In genomic region chr12:40692617-40693502, GRCh38 we compare ENCODE assay signal across 8 cellular contexts. TPM values are rescaled to one million over a fixed set of nuclear protein-coding genes. Genes with fewer than 3 reads are reported as not detected.
DNase-seq lines count a peak whose midpoint lies in the region; ATAC-seq, FAIRE-seq and TF ChIP-seq lines count a peak whose summit lies in the region.

No MANE protein-coding gene starts in this region.

- no peaks in the 10 kb centered on the region for H3K36me3 ChIP-seq in HCT116 (ENCODE audit: control insufficient read depth in 1 of 2, insufficient read depth in 2 of 2, low read length in 2 of 2)
- no peaks in the 10 kb centered on the region for H3K36me3 ChIP-seq in subcutaneous abdominal adipose tissue (ENCODE audit: control insufficient read depth in 5 of 5, insufficient read depth in 5 of 5, low read length in 5 of 5)

- H3K79me2 ChIP-seq in HCT116 (ENCODE audit: insufficient read depth, low read length): no peaks in the 10 kb centered on the region

- peaks cover 0 to 9% of the 10 kb centered on the region in 2 experiments; a peak in 1 of 4 replicates for H3K4me1 ChIP-seq in HCT116 (ENCODE audit: control insufficient read depth in 1 of 2, insufficient read depth in 2 of 2, low read length in 2 of 2)
- H3K4me1 ChIP-seq in subcutaneous abdominal adipose tissue (ENCODE audit: control insufficient read depth in 5 of 5, insufficient read depth in 5 of 5, low read length in 5 of 5): peaks cover 4 to 19% (median 16%) of the 10 kb centered on the region in 5 donors

- peaks cover 3% of the 10 kb centered on the region; the same call in 1 of the 2 replicates for H3K27me3 Mint-ChIP-seq in WTC11 (ENCODE audit: low read depth)

- H3K27ac Mint-ChIP-seq in WTC11: no peak overlapping the region

- TF ChIP-seq RAD21 in HCT116 (IDR thresholded peaks at IDR 0.05; ENCODE audit: low read depth): no peak

- no peak overlapping the region for H2AFZ ChIP-seq in HCT116 (ENCODE audit: low read depth, low read length, poor library complexity, severe bottlenecking)

- H3K9me2 ChIP-seq in HCT116 (ENCODE audit: insufficient read depth): no peaks in the 10 kb centered on the region

- POLR2A ChIA-PET in HCT116 (lab: Charles Lee): no interaction called here
- POLR2A ChIA-PET in WTC11 (lab: Charles Lee): no interaction called here

- H3K4me3 ChIP-seq in HCT116 (replicated peaks in 1 of 2; ENCODE audit: low read depth in 1 of 2, low read length in 2 of 2) (peak overlapping the region; percentile 51 to 62), subcutaneous abdominal adipose tissue (ENCODE audit: low read depth in 1 of 5, low read length in 5 of 5) (peak overlapping the region; percentile 46 to 65 (median 59))

- H4K20me1 ChIP-seq in HCT116 (ENCODE audit: insufficient read depth): no peaks in the 10 kb centered on the region

- TF ChIP-seq POLR2A in HCT116 (IDR thresholded peaks at IDR 0.05; ENCODE audit: borderline replicate concordance, extremely low read depth, insufficient read depth, insufficient read length): no peak

- H3K36me3 Mint-ChIP-seq in WTC11: no peaks in the 10 kb centered on the region

- H3K9me3 Mint-ChIP-seq in WTC11: no peaks in the 10 kb centered on the region

- H3K4me3 Mint-ChIP-seq in WTC11: peak overlapping the region; percentile 87

- no peak for TF ChIP-seq CTCF in HCT116 (IDR thresholded peaks at IDR 0.05 in 2 of 3, conservative IDR thresholded peaks at IDR 0.05 in 1 of 3; ENCODE audit: borderline replicate concordance in 1 of 3, insufficient read depth in 1 of 3, low read depth in 2 of 3, low read length in 2 of 3)
- TF ChIP-seq CTCF in WTC11 (IDR thresholded peaks at IDR 0.05): no peak

- peak overlapping the region; percentile 84 for H3K4me2 ChIP-seq in HCT116 (ENCODE audit: low read length)

- peaks cover 17% of the 10 kb centered on the region for H3K4me1 Mint-ChIP-seq in WTC11

- RAD21 ChIA-PET in HCT116 (lab: Charles Lee; ENCODE audit: low non-redundant PET in 1 of 2, low total read pairs in 2 of 2, uncharacterized antibody in 2 of 2, unreplicated experiment in 2 of 2): no interaction called here

- H3K27ac ChIP-seq in HCT116 (ENCODE audit: low read depth, low read length) (no peak overlapping the region), subcutaneous abdominal adipose tissue (ENCODE audit: low read depth, low read length) (no peak overlapping the region)

- BruUV-seq in HCT116 (replicated peaks; lab: Mats Ljungman, UMichigan): no TSS peak

- CTCF ChIA-PET in HCT116 (lab: Charles Lee) (no interaction called here), WTC11 (lab: Charles Lee) (interaction anchor here (0.7 kb wide), 1 partner anchor 587 kb away, joined by 3 read pairs; no protein-coding TSS in a partner anchor)

- DNase-seq in HCT116 (ENCODE audit: low read depth, low spot score) (no peak), WTC11 (ENCODE audit: low spot score) (peak; percentile 52), iPS-NIHi11 (ENCODE audit: low spot score) (peak; percentile 34), HTR-8/SVneo (ENCODE audit: insufficient read length, low spot score) (no peak)
- DNase-seq in effector CD8-positive, alpha-beta T cell (lab: John Stamatoyannopoulos, UW): no peak

- FAIRE-seq in HTR-8/SVneo (lab: Jason Lieb, UNC): no peak

- ATAC-seq in HCT116 (peak; percentile 56), WTC11 (peak; percentile 40), GM19463 (IDR thresholded peaks at IDR 0.05; ENCODE audit: unreplicated experiment) (no peak), HG03442 (IDR thresholded peaks at IDR 0.05; ENCODE audit: unreplicated experiment) (no peak)

- intact Hi-C loops in HCT116 (cut with micrococcal nuclease): no loop called here

- H3K9ac ChIP-seq in HCT116 (ENCODE audit: low read length) (no peak overlapping the region), subcutaneous abdominal adipose tissue (ENCODE audit: low read length in 5 of 5) (peak overlapping the region in 2 of 5 donors; percentile 8 to 52)

- H3K9me3 ChIP-seq in HCT116 (ENCODE audit: control insufficient read depth in 1 of 2, insufficient read depth in 1 of 2, low read depth in 1 of 2, low read length in 2 of 2) (no peaks in the 10 kb centered on the region), subcutaneous abdominal adipose tissue (ENCODE audit: control insufficient read depth in 5 of 5, low read length in 5 of 5) (no peaks in the 10 kb centered on the region)

- H3K27me3 ChIP-seq in HCT116 (ENCODE audit: insufficient read depth, low read length) (no peaks in the 10 kb centered on the region), subcutaneous abdominal adipose tissue (ENCODE audit: control insufficient read depth in 5 of 5, insufficient read depth in 4 of 5, low read length in 5 of 5) (peaks cover 10 to 24% (median 18%) of the 10 kb centered on the region in 5 donors)

TF ChIP-seq in HCT116, 20 proteins besides CTCF, POLR2A, EP300 and RAD21 (continues in another document):
- TF ChIP-seq SIN3A (IDR thresholded peaks at IDR 0.05; ENCODE audit: low read depth) (no peak), ATF3 (IDR thresholded peaks at IDR 0.05) (no peak), POLR2AphosphoS5 (IDR thresholded peaks at IDR 0.05; ENCODE audit: low read depth, low read length) (no peak), ELF1 (IDR thresholded peaks at IDR 0.05; ENCODE audit: borderline replicate concordance, low read depth) (no peak), MAX (IDR thresholded peaks at IDR 0.05) (no peak), SRF (IDR thresholded peaks at IDR 0.05; ENCODE audit: low read depth) (no peak), CBX3 (IDR thresholded peaks at IDR 0.05; ENCODE audit: low read depth) (no peak), CEBPB (IDR thresholded peaks at IDR 0.05; ENCODE audit: low read depth) (no peak), EGR1 (IDR thresholded peaks at IDR 0.05; ENCODE audit: low read depth) (no peak), ZFX (IDR thresholded peaks at IDR 0.05) (no peak)

TF ChIP-seq in WTC11, 78 proteins besides CTCF, POLR2A, EP300 and RAD21 (continues in another document):
- TF ChIP-seq NR3C1 (CRISPR knock-in tag; conservative IDR thresholded peaks at IDR 0.05; ENCODE audit: low read depth): no peak
- TF ChIP-seq ZSCAN18 (CRISPR knock-in tag; IDR thresholded peaks at IDR 0.05): no peak
- no peak for TF ChIP-seq JUN (CRISPR knock-in tag; IDR thresholded peaks at IDR 0.05)
- TF ChIP-seq ARID4B (CRISPR knock-in tag; IDR thresholded peaks at IDR 0.05; ENCODE audit: borderline replicate concordance): no peak
- TF ChIP-seq CREB1 (CRISPR knock-in tag; IDR thresholded peaks at IDR 0.05): no peak

RNA-seq across cellular contexts. Expression of gene CNTN1, which starts 0.6 kb away (rescaled TPM):
- total RNA-seq in HCT116 (2021; ENCODE audit: unreplicated experiment) (3.0 TPM), WTC11 (2021) (15.6 to 17.0 TPM (median 16.9 TPM) in 3 replicates)
- 0.85 and 1.5 TPM in 2 replicates for polyA plus RNA-seq in HCT116 (2012)

Comparison
In these comparisons a context has a peak if more than half of its experiments do, and no peak if none do; other contexts are left out.
1. ATAC-seq: peak in HCT116 (single experiment) and WTC11 (single experiment); none in GM19463 (single experiment) and HG03442 (single experiment).
2. DNase-seq: peak in WTC11 (single experiment) and iPS-NIHi11 (single experiment); none in HCT116 (single experiment), effector CD8-positive, alpha-beta T cell (single experiment) and HTR-8/SVneo (single experiment).